Comparison of ENCODE assay signal across 28 cellular contexts in genomic region chr13:25365720-25366235, GRCh38.
"Had no signal": no experiment of that assay in that cellular context is flagged by ENCODE, and none has a peak within 500 bp of the region (broad histone marks: within the 10 kb centered on the region; RNA-seq: fewer than 3 reads in every experiment).

No MANE protein-coding gene starts in this region.

- H3K4me1 Mint-ChIP-seq: stimulated activated effector memory CD8-positive, alpha-beta T cell treated with anti-CD3 and anti-CD28 coated beads, Interleukin-12 subunit alpha, Interleukin-12 subunit beta, amount 100 ng/mL, for 72 hours; stimulated activated memory B cell treated with anti-CD40 and anti-IgM and Interleukin-4, amounts not matched to agents 10 μg/mL and 1 μg/mL and 100 μg/mL, for 72 hours; stimulated activated naive CD8-positive, alpha-beta T cell treated with anti-CD3 and anti-CD28 coated beads, Interleukin-15, amount 100 ng/mL, for 72 hours had no signal

- H3K27me3 ChIP-seq: testis, thyroid gland, upper lobe of left lung, uterus, vagina had no signal

- H3K9me3 Mint-ChIP-seq: stimulated activated effector memory CD8-positive, alpha-beta T cell treated with anti-CD3 and anti-CD28 coated beads, Interleukin-12 subunit alpha, Interleukin-12 subunit beta, amount 100 ng/mL, for 72 hours; stimulated activated memory B cell treated with anti-CD40 and anti-IgM and Interleukin-4, amounts not matched to agents 10 μg/mL and 1 μg/mL and 100 μg/mL, for 72 hours; stimulated activated naive B cell treated with anti-CD40 and anti-IgM and Interleukin-4, amounts not matched to agents 10 μg/mL and 1 μg/mL and 100 μg/mL, for 72 hours; stimulated activated naive CD8-positive, alpha-beta T cell treated with anti-CD3 and anti-CD28 coated beads, Interleukin-15, amount 100 ng/mL, for 72 hours; stimulated activated naive CD8-positive, alpha-beta T cell treated with anti-CD3 and anti-CD28 coated beads, Interleukin-15, Interleukin-2, amounts not matched to agents 100 ng/mL and 50 ng/mL, for 24 hours; type B pancreatic cell had no signal

- ATAC-seq: stimulated activated effector memory CD8-positive, alpha-beta T cell treated with anti-CD3 and anti-CD28 coated beads, Interleukin-12 subunit alpha, Interleukin-12 subunit beta, amount 100 ng/mL, for 72 hours; stimulated activated memory B cell treated with anti-CD40 and anti-IgM and Interleukin-4, amounts not matched to agents 10 μg/mL and 1 μg/mL and 100 μg/mL, for 72 hours; stimulated activated naive B cell treated with anti-CD40 and anti-IgM and Interleukin-4, amounts not matched to agents 10 μg/mL and 1 μg/mL and 100 μg/mL, for 72 hours; stimulated activated naive CD8-positive, alpha-beta T cell treated with anti-CD3 and anti-CD28 coated beads, Interleukin-15, amount 100 ng/mL, for 72 hours; stimulated activated naive CD8-positive, alpha-beta T cell treated with anti-CD3 and anti-CD28 coated beads, Interleukin-15, Interleukin-2, amounts not matched to agents 100 U/mL and 50 U/mL, for 24 hours; upper lobe of right lung had no signal

- H3K36me3 ChIP-seq: stomach, suprapubic skin, thoracic aorta, thyroid gland, tibial artery, tibial nerve, transverse colon, upper lobe of left lung, upper lobe of right lung, uterus, vagina had no signal

- H3K9me3 ChIP-seq: stomach, suprapubic skin, testis, thoracic aorta, thyroid gland, tibial artery, tibial nerve, transverse colon, upper lobe of left lung, upper lobe of right lung, uterus, vagina had no signal

- DNase-seq: stimulated activated CD4-positive, alpha-beta T cell treated with anti-CD3 and anti-CD28 coated beads, Interleukin-2, amount 100 ng/mL, for 48 hours; stimulated activated CD4-positive, alpha-beta T cell treated with anti-CD3 and anti-CD28 coated beads, Interleukin-4, amount 100 ng/mL, for 1 hour; stimulated activated CD4-positive, alpha-beta T cell treated with anti-CD3 and anti-CD28 coated beads, Interleukin-4, amount 100 ng/mL, for 24 hours; stimulated activated CD4-positive, alpha-beta T cell treated with anti-CD3 and anti-CD28 coated beads, Interleukin-4, amount 100 ng/mL, for 4 hours; stimulated activated CD8-positive, alpha-beta memory T cell treated with anti-CD3 and anti-CD28 coated beads, Interleukin-4, amount 100 ng/mL, for 48 hours; stimulated activated naive B cell treated with anti-CD40 and anti-IgM and Interleukin-4, amounts not matched to agents 10 μg/mL and 1 μg/mL and 100 μg/mL, for 72 hours; stimulated activated naive CD4-positive, alpha-beta T cell; stimulated activated naive CD4-positive, alpha-beta T cell treated with Interleukin-2 at 50 U/mL for 16 hours; stimulated activated naive CD8-positive, alpha-beta T cell treated with anti-CD3 and anti-CD28 coated beads, Interleukin-15, amount 100 ng/mL, for 72 hours; stimulated activated naive CD8-positive, alpha-beta T cell treated with anti-CD3 and anti-CD28 coated beads, Interleukin-15, Interleukin-2, amounts not matched to agents 100 U/mL and 50 U/mL, for 24 hours; stomach; substantia nigra; testis; thyroid gland; tibial artery; transverse colon; trophoblast cell; upper lobe of right lung; uterus had no signal

- H3K4me3 Mint-ChIP-seq: stimulated activated effector memory CD8-positive, alpha-beta T cell treated with anti-CD3 and anti-CD28 coated beads, Interleukin-12 subunit alpha, Interleukin-12 subunit beta, amount 100 ng/mL, for 72 hours; stimulated activated memory B cell treated with anti-CD40 and anti-IgM and Interleukin-4, amounts not matched to agents 10 μg/mL and 1 μg/mL and 100 μg/mL, for 72 hours; stimulated activated naive B cell treated with anti-CD40 and anti-IgM and Interleukin-4, amounts not matched to agents 10 μg/mL and 1 μg/mL and 100 μg/mL, for 72 hours; stimulated activated naive CD8-positive, alpha-beta T cell treated with anti-CD3 and anti-CD28 coated beads, Interleukin-15, amount 100 ng/mL, for 72 hours; stimulated activated naive CD8-positive, alpha-beta T cell treated with anti-CD3 and anti-CD28 coated beads, Interleukin-15, Interleukin-2, amounts not matched to agents 100 ng/mL and 50 ng/mL, for 24 hours; type B pancreatic cell had no signal

- H3K36me3 Mint-ChIP-seq: stimulated activated effector memory CD8-positive, alpha-beta T cell treated with anti-CD3 and anti-CD28 coated beads, Interleukin-12 subunit alpha, Interleukin-12 subunit beta, amount 100 ng/mL, for 72 hours; stimulated activated memory B cell treated with anti-CD40 and anti-IgM and Interleukin-4, amounts not matched to agents 10 μg/mL and 1 μg/mL and 100 μg/mL, for 72 hours; stimulated activated naive B cell treated with anti-CD40 and anti-IgM and Interleukin-4, amounts not matched to agents 10 μg/mL and 1 μg/mL and 100 μg/mL, for 72 hours; type B pancreatic cell had no signal

- H3K4me1 ChIP-seq: stomach, suprapubic skin, testis, thyroid gland, tibial artery, tibial nerve, transverse colon, upper lobe of left lung, upper lobe of right lung, uterus, vagina had no signal

- H3K27ac Mint-ChIP-seq: stimulated activated effector memory CD8-positive, alpha-beta T cell treated with anti-CD3 and anti-CD28 coated beads, Interleukin-12 subunit alpha, Interleukin-12 subunit beta, amount 100 ng/mL, for 72 hours; stimulated activated memory B cell treated with anti-CD40 and anti-IgM and Interleukin-4, amounts not matched to agents 10 μg/mL and 1 μg/mL and 100 μg/mL, for 72 hours; stimulated activated naive B cell treated with anti-CD40 and anti-IgM and Interleukin-4, amounts not matched to agents 10 μg/mL and 1 μg/mL and 100 μg/mL, for 72 hours; stimulated activated naive CD8-positive, alpha-beta T cell treated with anti-CD3 and anti-CD28 coated beads, Interleukin-15, amount 100 ng/mL, for 72 hours; stimulated activated naive CD8-positive, alpha-beta T cell treated with anti-CD3 and anti-CD28 coated beads, Interleukin-15, Interleukin-2, amounts not matched to agents 100 ng/mL and 50 ng/mL, for 24 hours; type B pancreatic cell had no signal

- H3K4me3 ChIP-seq: stomach, suprapubic skin, thoracic aorta, thyroid gland, tibial artery, tibial nerve, transverse colon, upper lobe of left lung, upper lobe of right lung, uterus, vagina had no signal

- H3K27ac ChIP-seq: stomach, suprapubic skin, testis, thoracic aorta, thyroid gland, tibial artery, tibial nerve, transverse colon, upper lobe of left lung, upper lobe of right lung, uterus, vagina had no signal
